In genomic region chr5:79235578-79236363, GRCh38 we compare ENCODE assay signal across 1 cellular context.
A peak's percentile ranks its signal among the peaks of the same experiment; 100 is the strongest.
TF ChIP-seq lines count a peak whose summit lies in the region.

JMY (plus strand) TSS chr5:79236131; CDS start chr5:79236651, 520 bp downstream.

TF ChIP-seq in K562, 482 proteins besides CTCF, POLR2A, EP300 and RAD21 (continued from another document and continues in another):
- peak; percentile 18 to 74 for TF ChIP-seq AFF1 (IDR thresholded peaks at IDR 0.05; ENCODE audit: low read depth in 1 of 2, partially characterized antibody in 2 of 2)
- TF ChIP-seq, protein P1, sequence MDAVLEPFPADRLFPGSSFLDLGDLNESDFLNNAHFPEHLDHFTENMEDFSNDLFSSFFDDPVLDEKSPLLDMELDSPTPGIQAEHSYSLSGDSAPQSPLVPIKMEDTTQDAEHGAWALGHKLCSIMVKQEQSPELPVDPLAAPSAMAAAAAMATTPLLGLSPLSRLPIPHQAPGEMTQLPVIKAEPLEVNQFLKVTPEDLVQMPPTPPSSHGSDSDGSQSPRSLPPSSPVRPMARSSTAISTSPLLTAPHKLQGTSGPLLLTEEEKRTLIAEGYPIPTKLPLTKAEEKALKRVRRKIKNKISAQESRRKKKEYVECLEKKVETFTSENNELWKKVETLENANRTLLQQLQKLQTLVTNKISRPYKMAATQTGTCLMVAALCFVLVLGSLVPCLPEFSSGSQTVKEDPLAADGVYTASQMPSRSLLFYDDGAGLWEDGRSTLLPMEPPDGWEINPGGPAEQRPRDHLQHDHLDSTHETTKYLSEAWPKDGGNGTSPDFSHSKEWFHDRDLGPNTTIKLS (IDR thresholded peaks at IDR 0.05; ENCODE audit: borderline replicate concordance, low read depth), result peak; percentile 87
- no peak for TF ChIP-seq RBM22 (IDR thresholded peaks at IDR 0.05; ENCODE audit: low read depth, low read length, poor library complexity, severe bottlenecking)
- peak; percentile 15 to 77; a peak in 2 of 4 replicates for TF ChIP-seq MAZ (CRISPR knock-in tag; conservative IDR thresholded peaks at IDR 0.05 in 1 of 2, IDR thresholded peaks at IDR 0.05 in 1 of 2)
- TF ChIP-seq EP400 (IDR thresholded peaks at IDR 0.05), result peak; percentile 75
- TF ChIP-seq NR2C2 (CRISPR knock-in tag; IDR thresholded peaks at IDR 0.05), result no peak
- TF ChIP-seq NR2C2 (tag; IDR thresholded peaks at IDR 0.05), result peak; percentile 76; the same call in 1 of the 2 replicates
- TF ChIP-seq NCOA2 (IDR thresholded peaks at IDR 0.05; ENCODE audit: partially characterized antibody in 2 of 2), result no peak
- no peak for TF ChIP-seq FOXK1 (CRISPR knock-in tag; IDR thresholded peaks at IDR 0.05; ENCODE audit: borderline replicate concordance)
- 0 out of 2 replicates have a peak, but pooled peaks have one; percentile 35 for TF ChIP-seq ZBTB40 (IDR thresholded peaks at IDR 0.05)
- TF ChIP-seq ZBTB40 (CRISPR knock-in tag; IDR thresholded peaks at IDR 0.05), result no peak
- TF ChIP-seq ZNF75A (CRISPR knock-in tag; IDR thresholded peaks at IDR 0.05), result no peak
- no peak for TF ChIP-seq CCAR2 (IDR thresholded peaks at IDR 0.05; ENCODE audit: low read depth, low read length)
- TF ChIP-seq LCOR (CRISPR knock-in tag; IDR thresholded peaks at IDR 0.05), result peak; percentile 60
- TF ChIP-seq ZNF644 (tag; IDR thresholded peaks at IDR 0.05; ENCODE audit: low read depth), result peak; percentile 61; the same call in 1 of the 2 replicates
- peak; percentile 71 for TF ChIP-seq ATF1 (CRISPR knock-in tag; IDR thresholded peaks at IDR 0.05)
- peak; percentile 92 for TF ChIP-seq ATF1 (tag; IDR thresholded peaks at IDR 0.05)
- TF ChIP-seq ZFX (CRISPR knock-in tag; IDR thresholded peaks at IDR 0.05), result 0 out of 2 replicates have a peak, but pooled peaks have one; percentile 23
- TF ChIP-seq ZKSCAN3 (CRISPR knock-in tag; IDR thresholded peaks at IDR 0.05), result no peak
- peak; percentile 28 for TF ChIP-seq POU5F1 (IDR thresholded peaks at IDR 0.05; ENCODE audit: borderline replicate concordance, low read depth, low read length, partially characterized antibody)
- TF ChIP-seq, protein P2, sequence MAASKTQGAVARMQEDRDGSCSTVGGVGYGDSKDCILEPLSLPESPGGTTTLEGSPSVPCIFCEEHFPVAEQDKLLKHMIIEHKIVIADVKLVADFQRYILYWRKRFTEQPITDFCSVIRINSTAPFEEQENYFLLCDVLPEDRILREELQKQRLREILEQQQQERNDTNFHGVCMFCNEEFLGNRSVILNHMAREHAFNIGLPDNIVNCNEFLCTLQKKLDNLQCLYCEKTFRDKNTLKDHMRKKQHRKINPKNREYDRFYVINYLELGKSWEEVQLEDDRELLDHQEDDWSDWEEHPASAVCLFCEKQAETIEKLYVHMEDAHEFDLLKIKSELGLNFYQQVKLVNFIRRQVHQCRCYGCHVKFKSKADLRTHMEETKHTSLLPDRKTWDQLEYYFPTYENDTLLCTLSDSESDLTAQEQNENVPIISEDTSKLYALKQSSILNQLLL (CRISPR knock-in tag; IDR thresholded peaks at IDR 0.05; ENCODE audit: borderline replicate concordance), result no peak
- TF ChIP-seq SREBF2 (CRISPR knock-in tag; IDR thresholded peaks at IDR 0.05), result no peak
- peak; percentile 65; the same call in 1 of the 2 replicates for TF ChIP-seq ATF7 (IDR thresholded peaks at IDR 0.05)
- peak; percentile 87 for TF ChIP-seq NFRKB (IDR thresholded peaks at IDR 0.05; ENCODE audit: low read depth)
- peak; percentile 58; the same call in 1 of the 2 replicates for TF ChIP-seq ZEB2 (IDR thresholded peaks at IDR 0.05)
- TF ChIP-seq POLR2G (IDR thresholded peaks at IDR 0.05; ENCODE audit: low read depth, low read length), result peak; percentile 96
- TF ChIP-seq SUPT5H (IDR thresholded peaks at IDR 0.05), result peak; percentile 88
- no peak; the same call in 1 of the 2 replicates for TF ChIP-seq ETV1 (tag; conservative IDR thresholded peaks at IDR 0.05; ENCODE audit: low read depth)
- TF ChIP-seq U2AF2 (optimal IDR thresholded peaks at IDR 0.05; ENCODE audit: low read depth, low read length), result no peak
- peak; percentile 88 for TF ChIP-seq POLR2AphosphoS5 (IDR thresholded peaks at IDR 0.05; ENCODE audit: control insufficient read depth, insufficient read depth, low read depth, low read length)
- TF ChIP-seq PTRF (tag; IDR thresholded peaks at IDR 0.05), result no peak
- TF ChIP-seq ZNF589 (CRISPR knock-in tag; IDR thresholded peaks at IDR 0.05; ENCODE audit: low read depth), result no peak
- peak; percentile 32 for TF ChIP-seq FIP1L1 (IDR thresholded peaks at IDR 0.05; ENCODE audit: low read depth, low read length, poor library complexity, severe bottlenecking)
- TF ChIP-seq CXXC5 (CRISPR knock-in tag; IDR thresholded peaks at IDR 0.05), result peak; percentile 99
- no peak for TF ChIP-seq SP2 (IDR thresholded peaks at IDR 0.05; ENCODE audit: extremely low read depth, low read depth, low read length, poor library complexity, severe bottlenecking)
- peak; percentile 89 for TF ChIP-seq MYC (IDR thresholded peaks at IDR 0.05; ENCODE audit: low read depth, low read length)
- no peak for TF ChIP-seq MYC (CRISPR knock-in tag; IDR thresholded peaks at IDR 0.05; ENCODE audit: borderline replicate concordance, low read depth)
- TF ChIP-seq ZNF512 (tag; IDR thresholded peaks at IDR 0.05), result no peak
- peak; percentile 65; the same call in 1 of the 2 replicates for TF ChIP-seq CBX1 (IDR thresholded peaks at IDR 0.05; ENCODE audit: low read depth)
- peak; percentile 96 for TF ChIP-seq L3MBTL2 (IDR thresholded peaks at IDR 0.05)
- no peak for TF ChIP-seq CEBPG (CRISPR knock-in tag; IDR thresholded peaks at IDR 0.05)
- TF ChIP-seq CEBPG (tag; conservative IDR thresholded peaks at IDR 0.05 in 1 of 2, IDR thresholded peaks at IDR 0.05 in 1 of 2), result peak in 1 of 2 experiments; percentile 79; a peak in 2 of 4 replicates
- TF ChIP-seq DPF2 (IDR thresholded peaks at IDR 0.05), result 0 out of 2 replicates have a peak, but pooled peaks have one; percentile 47
- TF ChIP-seq NFE2L1 (tag; IDR thresholded peaks at IDR 0.05; ENCODE audit: borderline replicate concordance, low read depth), result no peak
- no peak for TF ChIP-seq FOXA3 (CRISPR knock-in tag; conservative IDR thresholded peaks at IDR 0.05 in 1 of 2, IDR thresholded peaks at IDR 0.05 in 1 of 2)
- TF ChIP-seq E2F6 (IDR thresholded peaks at IDR 0.05; ENCODE audit: borderline replicate concordance in 1 of 2, extremely low read depth in 1 of 2, insufficient read depth in 1 of 2, insufficient read length in 1 of 2, low read depth in 1 of 2, low read length in 1 of 2, poor library complexity in 1 of 2, severe bottlenecking in 1 of 2), result peak; percentile 84 to 86
- peak; percentile 96 for TF ChIP-seq RBFOX2 (IDR thresholded peaks at IDR 0.05; ENCODE audit: low read depth, low read length)
